In genomic region chr3:112056451-112056929, GRCh38 we compare ENCODE assay signal across 14 cellular contexts. TPM values are rescaled to one million over a fixed set of nuclear protein-coding genes. Genes with fewer than 3 reads are reported as not detected.
A peak's percentile ranks its signal among the peaks of the same experiment; 100 is the strongest.
DNase-seq lines count a peak whose midpoint lies in the region; ATAC-seq, FAIRE-seq and TF ChIP-seq lines count a peak whose summit lies in the region.
"Had no signal": no experiment of that assay in that cellular context is flagged by ENCODE, and none has a peak within 500 bp of the region (broad histone marks: within the 10 kb centered on the region; RNA-seq: fewer than 3 reads in every experiment).

No MANE protein-coding gene starts in this region.

- no peaks in the 10 kb centered on the region for H3K36me3 Mint-ChIP-seq in activated T-cell treated with anti-CD3 and anti-CD28 coated beads, Interleukin-2, amount 50 U/mL, for 4 hours (ENCODE audit: insufficient read depth)

- TF ChIP-seq CTCF in choroid plexus epithelial cell (conservative IDR thresholded peaks at IDR 0.05; ENCODE audit: low read depth, low read length), result no peak

- H3K9me3 Mint-ChIP-seq in activated T-cell treated with anti-CD3 and anti-CD28 coated beads, Interleukin-2, amount 50 U/mL, for 4 hours, result peaks cover 4% of the 10 kb centered on the region

- H3K4me3 ChIP-seq in choroid plexus epithelial cell (ENCODE audit: low read depth, low read length), result no peak overlapping the region
- H3K4me3 ChIP-seq: BLaER1 had no signal

- DNase-seq in activated T-cell treated with anti-CD3 and anti-CD28 coated beads, Interleukin-2, amount 50 U/mL, for 4 hours, result no peak
- no peak for DNase-seq in activated T-cell treated with anti-CD3 and anti-CD28 coated beads, Interleukin-2, amount 50 U/mL, for 1 hour
- DNase-seq in RPMI7951 (ENCODE audit: low read depth) (peak; percentile 46), choroid plexus epithelial cell (ENCODE audit: low read depth) (peak; percentile 82), frontal cortex (ENCODE audit: low spot score in 2 of 2) (no peak)
- DNase-seq in stimulated activated CD4-positive, alpha-beta T cell treated with anti-CD3 and anti-CD28 coated beads, Interleukin-4, amount 100 ng/mL, for 24 hours, result peak; percentile 37
- DNase-seq: glutamatergic neuron, NCI-H1092, NCI-H526 treated with DMSO at 0.1 percent for 48 hours had no signal

- peaks cover 14% of the 10 kb centered on the region for H3K4me1 Mint-ChIP-seq in activated T-cell treated with anti-CD3 and anti-CD28 coated beads, Interleukin-2, amount 50 U/mL, for 4 hours (ENCODE audit: low read depth)

- ATAC-seq in activated T-cell treated with anti-CD3 and anti-CD28 coated beads, Interleukin-2, amount 50 U/mL, for 4 hours, result peak; percentile 91 to 95
- ATAC-seq in HG02852 (IDR thresholded peaks at IDR 0.05; ENCODE audit: unreplicated experiment) (no peak), GM19452 (IDR thresholded peaks at IDR 0.05; ENCODE audit: unreplicated experiment) (no peak)

- no peak for FAIRE-seq in frontal cortex (lab: Jason Lieb, UNC)
- FAIRE-seq: colon had no signal

- H3K4me3 Mint-ChIP-seq in activated T-cell treated with anti-CD3 and anti-CD28 coated beads, Interleukin-2, amount 50 U/mL, for 4 hours, result no peak overlapping the region

- no peaks in the 10 kb centered on the region for H3K27me3 Mint-ChIP-seq in activated T-cell treated with anti-CD3 and anti-CD28 coated beads, Interleukin-2, amount 50 U/mL, for 4 hours (ENCODE audit: low read depth)

RNA-seq across cellular contexts. Expression of gene TMPRSS7, which starts 22.0 kb away (rescaled TPM):
- total RNA-seq in activated T-cell treated with anti-CD3 and anti-CD28 coated beads, Interleukin-2, amount 50 U/mL, for 4 hours, result not detected
- not detected in 2 replicates for total RNA-seq in RPMI7951 (2014; rRNA removed; shearing (Covaris generic))
- total RNA-seq in frontal cortex, result 0.41 TPM
- total RNA-seq: lung microvascular endothelial cell had no signal

RNA-seq across cellular contexts. Expression of gene C3orf52, which starts 29.7 kb away (rescaled TPM):
- 1 to 10 TPM; 1.5 to 2.2 (median 2.1) TPM for total RNA-seq in activated T-cell treated with anti-CD3 and anti-CD28 coated beads, Interleukin-2, amount 50 U/mL, for 4 hours
- total RNA-seq in RPMI7951 (2014; rRNA removed; shearing (Covaris generic)), result 6.4 and 7.4 TPM in 2 replicates
- total RNA-seq in frontal cortex, result 0.41 TPM

RNA-seq across cellular contexts. Expression of gene TAGLN3, which starts 57.8 kb away (rescaled TPM):
- 1 to 10 TPM; 1.8 to 3.4 (median 2.2) TPM for total RNA-seq in activated T-cell treated with anti-CD3 and anti-CD28 coated beads, Interleukin-2, amount 50 U/mL, for 4 hours
- 0.39 and 0.48 TPM in 2 replicates for total RNA-seq in RPMI7951 (2014; rRNA removed; shearing (Covaris generic))
- 174 TPM for total RNA-seq in frontal cortex
- total RNA-seq: lung microvascular endothelial cell had no signal

Comparison
In these comparisons a context has a peak if more than half of its experiments do, and no peak if none do; other contexts are left out.
1. ATAC-seq: peak in activated T-cell treated with anti-CD3 and anti-CD28 coated beads, Interleukin-2, amount 50 U/mL, for 4 hours (2 of 2); none in HG02852 (single experiment) and GM19452 (single experiment).
2. DNase-seq: peak in RPMI7951 (single experiment), choroid plexus epithelial cell (single experiment) and stimulated activated CD4-positive, alpha-beta T cell treated with anti-CD3 and anti-CD28 coated beads, Interleukin-4, amount 100 ng/mL, for 24 hours (single experiment); none in activated T-cell treated with anti-CD3 and anti-CD28 coated beads, Interleukin-2, amount 50 U/mL, for 4 hours (single experiment), activated T-cell treated with anti-CD3 and anti-CD28 coated beads, Interleukin-2, amount 50 U/mL, for 1 hour (single experiment) and frontal cortex (0 of 2).
3. RNA of gene TAGLN3, which starts 57.8 kb away (total RNA-seq): 174 TPM in frontal cortex (single experiment); 1.8 to 3.4 TPM in activated T-cell treated with anti-CD3 and anti-CD28 coated beads, Interleukin-2, amount 50 U/mL, for 4 hours and 0.39 to 0.48 TPM in RPMI7951; every median in the first group is over 10 times any median in the second.